In the genomic region with DNA sequence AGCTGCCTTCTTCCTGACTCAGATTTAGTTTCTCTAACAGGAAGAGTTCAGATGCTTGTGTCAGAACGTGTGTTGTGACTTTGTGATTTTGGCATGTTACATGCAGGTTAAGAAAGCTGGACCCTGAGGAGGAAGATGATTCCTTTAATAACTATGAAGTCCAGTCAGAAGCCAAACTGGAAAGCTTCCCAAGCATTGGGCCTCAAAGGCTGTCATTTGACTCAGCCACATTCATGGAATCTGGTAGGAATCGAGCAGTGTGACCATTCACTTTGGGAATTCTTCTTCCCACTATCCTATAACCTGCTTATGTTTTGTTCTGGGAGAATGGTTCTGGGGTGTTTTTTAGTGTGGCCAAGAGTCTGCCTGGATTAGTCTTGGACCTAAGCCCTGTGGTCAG, we compare ENCODE assay signal across 20 cellular contexts. TPM values are rescaled to one million over a fixed set of nuclear protein-coding genes. Genes with fewer than 3 reads are reported as not detected.
A peak's percentile ranks its signal among the peaks of the same experiment; 100 is the strongest.
DNase-seq lines count a peak whose midpoint lies in the region; ATAC-seq, FAIRE-seq and TF ChIP-seq lines count a peak whose summit lies in the region.
"Had no signal": no experiment of that assay in that cellular context is flagged by ENCODE, and none has a peak within 500 bp of the region (broad histone marks: within the 10 kb centered on the region; RNA-seq: fewer than 3 reads in every experiment).

No MANE protein-coding gene starts in this region.

- no peaks in the 10 kb centered on the region for H3K9me3 ChIP-seq in astrocyte (ENCODE audit: insufficient read depth, low read depth, low read length)
- no peaks in the 10 kb centered on the region for H3K9me3 ChIP-seq in gastroesophageal sphincter
- H3K9me3 ChIP-seq in spleen, result no peaks in the 10 kb centered on the region
- H3K9me3 ChIP-seq: HAP-1 had no signal

- H3K4me1 Mint-ChIP-seq in astrocyte (ENCODE audit: low read depth, unreplicated experiment), result peaks cover 7% of the 10 kb centered on the region
- peaks cover 7% of the 10 kb centered on the region for H3K4me1 Mint-ChIP-seq in activated CD4-positive, alpha-beta T cell treated with anti-CD3 and anti-CD28 coated beads, Interleukin-2, amount 10 ng/mL, durations not matched to agents 24 days and 14 days
- H3K4me1 Mint-ChIP-seq: neural progenitor cell had no signal

- peaks cover 13% of the 10 kb centered on the region for H3K36me3 ChIP-seq in astrocyte (ENCODE audit: insufficient read depth, low read length)
- peaks cover 0 to 100% of the 10 kb centered on the region in 2 donors for H3K36me3 ChIP-seq in gastroesophageal sphincter
- H3K36me3 ChIP-seq in spleen, result peaks cover 0 to 100% (median 98%) of the 10 kb centered on the region in 6 donors
- H3K36me3 ChIP-seq: neural progenitor cell had no signal

- no peak overlapping the region for H2AFZ ChIP-seq in astrocyte (ENCODE audit: low read depth, low read length)
- H2AFZ ChIP-seq: neural progenitor cell had no signal

- DNase-seq in GM04503 (ENCODE audit: low read depth) (peak; percentile 96), astrocyte (ENCODE audit: low read depth) (peak; percentile 99), stromal cell of bone marrow (ENCODE audit: low read depth) (peak; percentile 98), spleen (no peak), DMS53 (lab: John Stamatoyannopoulos, UW) (no peak)
- no peak for DNase-seq in activated CD4-positive, alpha-beta T cell treated with anti-CD3 and anti-CD28 coated beads, Interleukin-2, amount 10 ng/mL, durations not matched to agents 24 days and 14 days
- DNase-seq: activated CD4-positive, alpha-beta T cell treated with anti-CD3 and anti-CD28 coated beads for 4 hours; Calu3; caudate nucleus; NCI-H1694 treated with DMSO at 0.1 percent for 48 hours; NK-92 treated with Interleukin-12 subunit alpha and Interleukin-12 subunit beta, amount 100 ng/mL, for 24 hours had no signal

- peak overlapping the region; percentile 77 for H3K4me2 ChIP-seq in astrocyte (ENCODE audit: low read length)
- H3K4me2 ChIP-seq: neural progenitor cell had no signal

- TF ChIP-seq EP300 in gastroesophageal sphincter (IDR thresholded peaks at IDR 0.05), result no peak

- H3K4me1 ChIP-seq in astrocyte (ENCODE audit: insufficient read depth, low read length) (peaks cover 30% of the 10 kb centered on the region), gastroesophageal sphincter (peaks cover 0 to 19% (median 5%) of the 10 kb centered on the region in 3 donors), spleen (peaks cover 0 to 2% (median 0%) of the 10 kb centered on the region in 6 donors)
- H3K4me1 ChIP-seq: HAP-1, neural progenitor cell had no signal

- peaks cover 53% of the 10 kb centered on the region for H3K36me3 Mint-ChIP-seq in astrocyte (ENCODE audit: low read depth, unreplicated experiment)
- H3K36me3 Mint-ChIP-seq in activated CD4-positive, alpha-beta T cell treated with anti-CD3 and anti-CD28 coated beads, Interleukin-2, amount 10 ng/mL, durations not matched to agents 24 days and 14 days (ENCODE audit: low read depth), result peaks cover 80% of the 10 kb centered on the region

- 17 to 42% methylated on average over 2 of the region's 2 CpGs for WGBS in gastroesophageal sphincter (ENCODE audit: low coverage in 1 of 2), 2 donors
- 70 to 94% (median 88%) methylated on average over 2 of the region's 2 CpGs for WGBS in spleen, 5 donors

- no peak for TF ChIP-seq POLR2A in gastroesophageal sphincter (IDR thresholded peaks at IDR 0.05)
- TF ChIP-seq POLR2A in spleen (IDR thresholded peaks at IDR 0.05), result no peak

- FAIRE-seq in astrocyte (lab: Jason Lieb, UNC), result peak; percentile 93
- FAIRE-seq: GM12878, GM19239 had no signal

- ATAC-seq in gastroesophageal sphincter (peak; percentile 63), GM21528 (IDR thresholded peaks at IDR 0.05; ENCODE audit: low FRiP score, unreplicated experiment) (no peak)
- ATAC-seq: GM12878, left lobe of liver had no signal

- no peaks in the 10 kb centered on the region for H3K27me3 ChIP-seq in astrocyte (ENCODE audit: insufficient read depth, low read length)
- no peaks in the 10 kb centered on the region for H3K27me3 ChIP-seq in gastroesophageal sphincter
- H3K27me3 ChIP-seq in spleen (replicated peaks in 1 of 7), result no peaks in the 10 kb centered on the region
- H3K27me3 ChIP-seq: neural progenitor cell had no signal

- H3K27ac Mint-ChIP-seq in astrocyte (ENCODE audit: unreplicated experiment), result peak overlapping the region; percentile 12
- no peak overlapping the region for H3K27ac Mint-ChIP-seq in activated CD4-positive, alpha-beta T cell treated with anti-CD3 and anti-CD28 coated beads, Interleukin-2, amount 10 ng/mL, durations not matched to agents 24 days and 14 days
- H3K27ac Mint-ChIP-seq: activated T-helper 2 cell treated with anti-CD3 and anti-CD28 coated beads, Interferon-gamma antibody, Interleukin-2, Interleukin-4, amounts not matched to agents 10 μg/mL and 5 μg/mL and 100 μg/mL, durations not matched to agents 14 hours and 24 hours and 36 hours; neural progenitor cell had no signal

- TF ChIP-seq CTCF in astrocyte (IDR thresholded peaks at IDR 0.05; ENCODE audit: insufficient read depth, low read depth, low read length) (no peak), gastroesophageal sphincter (IDR thresholded peaks at IDR 0.05) (no peak), spleen (IDR thresholded peaks at IDR 0.05 in 8 of 11, conservative IDR thresholded peaks at IDR 0.05 in 3 of 11) (no peak)

- no peaks in the 10 kb centered on the region for H3K27me3 Mint-ChIP-seq in astrocyte (ENCODE audit: low read depth, unreplicated experiment)
- H3K27me3 Mint-ChIP-seq in activated CD4-positive, alpha-beta T cell treated with anti-CD3 and anti-CD28 coated beads, Interleukin-2, amount 10 ng/mL, durations not matched to agents 24 days and 14 days, result no peaks in the 10 kb centered on the region

- no peak overlapping the region for H3K4me3 Mint-ChIP-seq in astrocyte (ENCODE audit: unreplicated experiment)
- H3K4me3 Mint-ChIP-seq in activated CD4-positive, alpha-beta T cell treated with anti-CD3 and anti-CD28 coated beads, Interleukin-2, amount 10 ng/mL, durations not matched to agents 24 days and 14 days, result no peak overlapping the region
- H3K4me3 Mint-ChIP-seq: neural progenitor cell had no signal

- H3K9me3 Mint-ChIP-seq in astrocyte (ENCODE audit: unreplicated experiment), result no peaks in the 10 kb centered on the region
- H3K9me3 Mint-ChIP-seq in activated CD4-positive, alpha-beta T cell treated with anti-CD3 and anti-CD28 coated beads, Interleukin-2, amount 10 ng/mL, durations not matched to agents 24 days and 14 days, result no peaks in the 10 kb centered on the region
- H3K9me3 Mint-ChIP-seq: activated T-helper 2 cell treated with anti-CD3 and anti-CD28 coated beads, Interferon-gamma antibody, Interleukin-2, Interleukin-4, amounts not matched to agents 10 μg/mL and 5 μg/mL and 100 μg/mL, durations not matched to agents 14 hours and 24 hours and 36 hours; neural progenitor cell had no signal

- H3K9ac ChIP-seq in astrocyte (ENCODE audit: low read length), result peak overlapping the region; percentile 69
- H3K9ac ChIP-seq: neural progenitor cell had no signal

- H3K4me3 ChIP-seq in astrocyte (ENCODE audit: insufficient read depth, low read depth, low read length) (no peak overlapping the region), gastroesophageal sphincter (no peak overlapping the region), spleen (no peak overlapping the region)
- H3K4me3 ChIP-seq: GM12878, HAP-1, neural progenitor cell, SK-N-MC had no signal

- H3K27ac ChIP-seq in astrocyte (ENCODE audit: low read depth, low read length) (peak overlapping the region; percentile 78), gastroesophageal sphincter (peak overlapping the region in 2 of 4 donors; percentile 47 to 57), spleen (no peak overlapping the region)
- H3K27ac ChIP-seq: neural progenitor cell, SK-N-MC had no signal

- intact Hi-C loops in spleen (cut with DNase I; ENCODE audit: low total_unique reads), result no loop called here
- intact Hi-C loops in activated CD4-positive, alpha-beta T cell treated with anti-CD3 and anti-CD28 coated beads, Interleukin-2, amount 10 ng/mL, durations not matched to agents 24 days and 14 days (cut with micrococcal nuclease), result no loop called here

- H4K20me1 ChIP-seq in astrocyte (ENCODE audit: insufficient read depth, low read length), result peaks cover 51% of the 10 kb centered on the region

- H3K79me2 ChIP-seq in astrocyte (ENCODE audit: insufficient read depth, low read length), result no peaks in the 10 kb centered on the region

RNA-seq across cellular contexts. Expression of gene CABIN1, which starts 48.0 kb away (rescaled TPM):
- 46.3 and 50.2 TPM in 2 replicates for total RNA-seq in astrocyte
- 10 to 100 TPM; 37.9 to 75.4 (median 52.1) TPM for total RNA-seq in gastroesophageal sphincter
- 10 to 100 TPM; 51.3 to 89.5 (median 74.9) TPM for total RNA-seq in spleen
- polyA plus RNA-seq in spleen, result 10 to 100 TPM; 25.5 to 44.1 (median 39.6) TPM
- 100 and 103 TPM in 2 replicates for total RNA-seq in activated CD4-positive, alpha-beta T cell treated with anti-CD3 and anti-CD28 coated beads, Interleukin-2, amount 10 ng/mL, durations not matched to agents 24 days and 14 days

RNA-seq across cellular contexts. Expression of gene GSTT4, which starts 53.9 kb away (rescaled TPM):
- total RNA-seq in astrocyte (not detected in 2 replicates), gastroesophageal sphincter (under 1 TPM in 1 of 4 donors, not detected in 3; 0.23 TPM), spleen (not detected)
- not detected for polyA plus RNA-seq in spleen
- not detected in 2 replicates for total RNA-seq in activated CD4-positive, alpha-beta T cell treated with anti-CD3 and anti-CD28 coated beads, Interleukin-2, amount 10 ng/mL, durations not matched to agents 24 days and 14 days
- total RNA-seq: activated T-helper 2 cell treated with anti-CD3 and anti-CD28 coated beads, Interferon-gamma antibody, Interleukin-2, Interleukin-4, amounts not matched to agents 10 μg/mL and 5 μg/mL and 100 μg/mL, durations not matched to agents 14 hours and 24 hours and 36 hours; Calu3; GM12878; left lobe of liver had no signal
- polyA plus RNA-seq: GM12878 had no signal

Comparison
In these comparisons a context has a peak if more than half of its experiments do, and no peak if none do; other contexts are left out.
1. DNase-seq: peak in GM04503 (single experiment), astrocyte (single experiment) and stromal cell of bone marrow (single experiment); none in spleen (single experiment), activated CD4-positive, alpha-beta T cell treated with anti-CD3 and anti-CD28 coated beads, Interleukin-2, amount 10 ng/mL, durations not matched to agents 24 days and 14 days (single experiment) and DMS53 (single experiment).